Comparison of ENCODE assay signal across 24 cellular contexts in the genomic region with DNA sequence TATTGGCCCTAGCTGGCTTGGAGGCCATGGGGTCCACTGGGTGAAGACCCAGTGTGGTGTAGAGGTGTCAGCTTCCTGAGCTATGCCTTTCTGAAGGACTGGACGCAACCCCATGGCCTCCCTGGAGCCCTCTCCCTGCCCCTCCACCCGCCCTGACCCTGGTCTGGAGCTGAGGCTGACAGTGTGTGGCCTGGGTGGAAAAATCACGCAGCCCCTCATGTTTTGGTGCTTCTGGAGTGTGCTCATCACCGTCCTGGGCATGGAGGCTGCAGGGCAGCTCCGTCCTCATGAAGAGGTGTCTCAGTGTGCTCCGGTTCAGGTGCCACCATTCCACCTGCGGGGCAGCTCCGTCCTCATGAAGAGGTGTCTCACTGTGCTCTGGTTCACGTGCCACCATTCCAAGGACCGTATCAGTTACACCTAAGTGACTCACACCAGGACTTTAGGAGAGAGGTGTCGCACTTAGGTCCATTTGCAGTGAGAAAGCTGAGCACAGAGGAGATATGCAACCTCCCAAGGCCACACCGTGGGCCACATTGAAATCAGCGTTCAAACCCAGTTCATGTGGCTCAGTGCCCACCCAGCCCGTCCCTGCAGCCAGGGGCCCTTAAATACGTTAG.
"Had no signal": no experiment of that assay in that cellular context is flagged by ENCODE, and none has a peak within 500 bp of the region (broad histone marks: within the 10 kb centered on the region; RNA-seq: fewer than 3 reads in every experiment).

No MANE protein-coding gene starts in this region.

- H3K9me3 Mint-ChIP-seq: mesothelial cell of epicardium, type B pancreatic cell had no signal

- H3K4me3 ChIP-seq: left ventricle myocardium inferior, lung, pancreas, psoas muscle, right lobe of liver, smooth muscle cell, tibial nerve had no signal

- H3K36me3 ChIP-seq: left ventricle myocardium inferior, pancreas, right lobe of liver, tibial nerve had no signal

- DNase-seq: hippocampal formation; kidney; left ventricle myocardium inferior; mesendoderm; naive thymus-derived CD4-positive, alpha-beta T cell; nucleus accumbens; posterior cingulate gyrus; psoas muscle; stimulated activated CD4-positive, alpha-beta T cell treated with anti-CD3 and anti-CD28 coated beads, Interleukin-1b, Interleukin-23, amount 100 ng/mL, for 48 hours; stimulated activated CD4-positive, alpha-beta T cell treated with anti-CD3 and anti-CD28 coated beads, Interleukin-2, amount 100 ng/mL, for 48 hours; stimulated activated CD4-positive, alpha-beta T cell treated with anti-CD3 and anti-CD28 coated beads, Interleukin-4, amount 100 ng/mL, for 4 hours; stimulated activated CD8-positive, alpha-beta memory T cell treated with anti-CD3 and anti-CD28 coated beads, Interleukin-4, amount 100 ng/mL, for 48 hours; stimulated activated naive CD4-positive, alpha-beta T cell treated with Interleukin-2 at 50 U/mL for 16 hours; stimulated activated naive CD8-positive, alpha-beta T cell treated with anti-CD3 and anti-CD28 coated beads, Interleukin-15, amount 100 ng/mL, for 72 hours; substantia nigra had no signal

- H3K27me3 Mint-ChIP-seq: natural killer cell treated with Interleukin-12 subunit alpha and Interleukin-12 subunit beta and Interleukin-15 and Interleukin-18, amount 100 ng/mL, for 72 hours; stimulated activated memory B cell treated with anti-CD40 and anti-IgM and Interleukin-4, amounts not matched to agents 10 μg/mL and 1 μg/mL and 100 μg/mL, for 72 hours; stimulated activated naive CD8-positive, alpha-beta T cell treated with anti-CD3 and anti-CD28 coated beads, Interleukin-15, amount 100 ng/mL, for 72 hours had no signal

- ATAC-seq: naive thymus-derived CD4-positive, alpha-beta T cell; pancreas; psoas muscle; stimulated activated memory B cell treated with anti-CD40 and anti-IgM and Interleukin-4, amounts not matched to agents 10 μg/mL and 1 μg/mL and 100 μg/mL, for 72 hours; stimulated activated naive CD8-positive, alpha-beta T cell treated with anti-CD3 and anti-CD28 coated beads, Interleukin-15, amount 100 ng/mL, for 72 hours had no signal

- H3K9me3 ChIP-seq: left ventricle myocardium inferior, pancreas, psoas muscle, right lobe of liver had no signal

- H3K27me3 ChIP-seq: pancreas, right lobe of liver, tibial nerve had no signal

- H3K36me3 Mint-ChIP-seq: mesothelial cell of epicardium; naive thymus-derived CD4-positive, alpha-beta T cell; stimulated activated memory B cell treated with anti-CD40 and anti-IgM and Interleukin-4, amounts not matched to agents 10 μg/mL and 1 μg/mL and 100 μg/mL, for 72 hours; type B pancreatic cell had no signal

- H3K4me3 Mint-ChIP-seq: mesothelial cell of epicardium; naive thymus-derived CD4-positive, alpha-beta T cell; natural killer cell treated with Interleukin-12 subunit alpha and Interleukin-12 subunit beta and Interleukin-15 and Interleukin-18, amount 100 ng/mL, for 72 hours; stimulated activated memory B cell treated with anti-CD40 and anti-IgM and Interleukin-4, amounts not matched to agents 10 μg/mL and 1 μg/mL and 100 μg/mL, for 72 hours; stimulated activated naive CD8-positive, alpha-beta T cell treated with anti-CD3 and anti-CD28 coated beads, Interleukin-15, amount 100 ng/mL, for 72 hours; type B pancreatic cell had no signal

- H3K27ac ChIP-seq: left ventricle myocardium inferior, pancreas, psoas muscle, right lobe of liver, tibial nerve had no signal

- H3K27ac Mint-ChIP-seq: mesothelial cell of epicardium; naive thymus-derived CD4-positive, alpha-beta T cell; natural killer cell treated with Interleukin-12 subunit alpha and Interleukin-12 subunit beta and Interleukin-15 and Interleukin-18, amount 100 ng/mL, for 72 hours; stimulated activated memory B cell treated with anti-CD40 and anti-IgM and Interleukin-4, amounts not matched to agents 10 μg/mL and 1 μg/mL and 100 μg/mL, for 72 hours; stimulated activated naive CD8-positive, alpha-beta T cell treated with anti-CD3 and anti-CD28 coated beads, Interleukin-15, amount 100 ng/mL, for 72 hours; type B pancreatic cell had no signal

- H3K4me1 ChIP-seq: left ventricle myocardium inferior, pancreas, psoas muscle, right lobe of liver, tibial nerve had no signal

- H3K4me1 Mint-ChIP-seq: mesothelial cell of epicardium; naive thymus-derived CD4-positive, alpha-beta T cell; stimulated activated memory B cell treated with anti-CD40 and anti-IgM and Interleukin-4, amounts not matched to agents 10 μg/mL and 1 μg/mL and 100 μg/mL, for 72 hours; stimulated activated naive CD8-positive, alpha-beta T cell treated with anti-CD3 and anti-CD28 coated beads, Interleukin-15, amount 100 ng/mL, for 72 hours had no signal
